ENCODE assay signal across 8 cellular contexts in genomic region chr11:61333638-61334433, GRCh38. TPM values are rescaled to one million over a fixed set of nuclear protein-coding genes. Genes with fewer than 3 reads are reported as not detected.
DNase-seq lines count a peak whose midpoint lies in the region; ATAC-seq and TF ChIP-seq lines count a peak whose summit lies in the region.

No MANE protein-coding gene starts in this region.

- H3K9me3 ChIP-seq in left lung, result no peaks in the 10 kb centered on the region
- no peaks in the 10 kb centered on the region for H3K9me3 ChIP-seq in tibial artery

- H3K27me3 ChIP-seq in left lung (no peaks in the 10 kb centered on the region), tibial artery (no peaks in the 10 kb centered on the region)

- H3K36me3 Mint-ChIP-seq in activated naive CD8-positive, alpha-beta T cell treated with anti-CD3 and anti-CD28 coated beads, Interleukin-2, amount 50 U/mL, for 24 hours (ENCODE audit: low read depth), result peaks cover 32% of the 10 kb centered on the region

- H3K27ac Mint-ChIP-seq in activated naive CD8-positive, alpha-beta T cell treated with anti-CD3 and anti-CD28 coated beads, Interleukin-2, amount 50 U/mL, for 24 hours, result peak overlapping the region; percentile 98

- H3K36me3 ChIP-seq in left lung (peaks cover 0 to 13% of the 10 kb centered on the region in 2 donors), tibial artery (peaks cover 6 to 19% (median 9%) of the 10 kb centered on the region in 3 donors)

- H3K4me1 Mint-ChIP-seq in activated naive CD8-positive, alpha-beta T cell treated with anti-CD3 and anti-CD28 coated beads, Interleukin-2, amount 50 U/mL, for 24 hours, result peaks cover 61% of the 10 kb centered on the region

- intact Hi-C loops in left lung (cut with DNase I) (loop anchor here in 1 of 2 donors (5.0 kb wide), 1 partner anchor 33 kb away; no protein-coding TSS in a partner anchor), tibial artery (cut with DNase I; ENCODE audit: low total_unique reads) (loop anchor here (1.0 kb wide), 1 partner anchor 51 kb away; no protein-coding TSS in a partner anchor)

- no peaks in the 10 kb centered on the region for H3K27me3 Mint-ChIP-seq in activated naive CD8-positive, alpha-beta T cell treated with anti-CD3 and anti-CD28 coated beads, Interleukin-2, amount 50 U/mL, for 24 hours

- H3K4me3 Mint-ChIP-seq in activated naive CD8-positive, alpha-beta T cell treated with anti-CD3 and anti-CD28 coated beads, Interleukin-2, amount 50 U/mL, for 24 hours, result peak overlapping the region; percentile 97

- no peak for ATAC-seq in activated naive CD8-positive, alpha-beta T cell treated with anti-CD3 and anti-CD28 coated beads, Interleukin-2, amount 50 U/mL, for 24 hours
- ATAC-seq in left lung (no peak), GM18498 (IDR thresholded peaks at IDR 0.05; ENCODE audit: unreplicated experiment) (no peak)

- H3K27ac ChIP-seq in left lung, result peak overlapping the region; percentile 84 to 91
- H3K27ac ChIP-seq in tibial artery, result peak overlapping the region; percentile 92 to 93

- H3K4me1 ChIP-seq in left lung, result peaks cover 6 to 42% of the 10 kb centered on the region in 2 donors
- H3K4me1 ChIP-seq in tibial artery, result peaks cover 0 to 40% (median 22%) of the 10 kb centered on the region in 4 donors

- H3K4me3 ChIP-seq in left lung (peak overlapping the region; percentile 97 to 100), tibial artery (peak overlapping the region; percentile 90 to 99)

- TF ChIP-seq CTCF in left lung (IDR thresholded peaks at IDR 0.05) (no peak), tibial artery (IDR thresholded peaks at IDR 0.05) (no peak)

- DNase-seq in stimulated activated CD4-positive, alpha-beta T cell treated with anti-CD3 and anti-CD28 coated beads, Interleukin-15, amount 100 ng/mL, for 24 hours, result peak; percentile 44
- DNase-seq in stimulated activated CD4-positive, alpha-beta T cell treated with anti-CD3 and anti-CD28 coated beads, Interleukin-12 subunit alpha, Interleukin-12 subunit beta, amount 100 ng/mL, for 4 hours, result no peak
- peak; percentile 19 for DNase-seq in activated naive CD8-positive, alpha-beta T cell treated with anti-CD3 and anti-CD28 coated beads, Interleukin-2, amount 50 U/mL, for 24 hours
- DNase-seq in left lung, result peak in 1 of 2 donors; percentile 30
- DNase-seq in tibial artery, result no peak
- DNase-seq in NCI-H1417 treated with DMSO at 0.1 percent for 48 hours (lab: John Stamatoyannopoulos, UW), result no peak
- DNase-seq in occipital lobe (lab: John Stamatoyannopoulos, UW), result no peak

- H3K9me3 Mint-ChIP-seq in activated naive CD8-positive, alpha-beta T cell treated with anti-CD3 and anti-CD28 coated beads, Interleukin-2, amount 50 U/mL, for 24 hours, result no peaks in the 10 kb centered on the region

RNA-seq across cellular contexts. Expression of gene TKFC, which starts 0.8 kb away (rescaled TPM):
- 10 to 100 TPM; 48.1 to 48.5 TPM for total RNA-seq in left lung
- 10.6 TPM for total RNA-seq in occipital lobe

RNA-seq across cellular contexts. Expression of gene DDB1, which starts 0.9 kb away (rescaled TPM):
- total RNA-seq in left lung, result 100 to 1,000 TPM; 140 to 163 TPM
- total RNA-seq in occipital lobe, result 210 TPM

RNA-seq across cellular contexts. Expression of gene CYB561A3, which starts 27.8 kb away (rescaled TPM):
- 10 to 100 TPM; 49.1 to 56.9 TPM for total RNA-seq in left lung
- 8.9 TPM for total RNA-seq in occipital lobe

RNA-seq across cellular contexts. Expression of gene TMEM138, which starts 28.3 kb away (rescaled TPM):
- total RNA-seq in left lung (10 to 100 TPM; 37.5 to 50.5 TPM), occipital lobe (24.2 TPM)

RNA-seq across cellular contexts. Expression of gene VWCE, which starts 38.7 kb away (rescaled TPM):
- total RNA-seq in left lung, result under 1 TPM; 0.55 TPM
- total RNA-seq in occipital lobe, result 2.7 TPM

Comparison
In these comparisons a context has a peak if more than half of its experiments do, and no peak if none do; other contexts are left out.
1. DNase-seq: peak in stimulated activated CD4-positive, alpha-beta T cell treated with anti-CD3 and anti-CD28 coated beads, Interleukin-15, amount 100 ng/mL, for 24 hours (single experiment) and activated naive CD8-positive, alpha-beta T cell treated with anti-CD3 and anti-CD28 coated beads, Interleukin-2, amount 50 U/mL, for 24 hours (single experiment); none in stimulated activated CD4-positive, alpha-beta T cell treated with anti-CD3 and anti-CD28 coated beads, Interleukin-12 subunit alpha, Interleukin-12 subunit beta, amount 100 ng/mL, for 4 hours (single experiment), tibial artery (0 of 2), NCI-H1417 treated with DMSO at 0.1 percent for 48 hours (single experiment) and occipital lobe (single experiment).